In the genomic region with DNA sequence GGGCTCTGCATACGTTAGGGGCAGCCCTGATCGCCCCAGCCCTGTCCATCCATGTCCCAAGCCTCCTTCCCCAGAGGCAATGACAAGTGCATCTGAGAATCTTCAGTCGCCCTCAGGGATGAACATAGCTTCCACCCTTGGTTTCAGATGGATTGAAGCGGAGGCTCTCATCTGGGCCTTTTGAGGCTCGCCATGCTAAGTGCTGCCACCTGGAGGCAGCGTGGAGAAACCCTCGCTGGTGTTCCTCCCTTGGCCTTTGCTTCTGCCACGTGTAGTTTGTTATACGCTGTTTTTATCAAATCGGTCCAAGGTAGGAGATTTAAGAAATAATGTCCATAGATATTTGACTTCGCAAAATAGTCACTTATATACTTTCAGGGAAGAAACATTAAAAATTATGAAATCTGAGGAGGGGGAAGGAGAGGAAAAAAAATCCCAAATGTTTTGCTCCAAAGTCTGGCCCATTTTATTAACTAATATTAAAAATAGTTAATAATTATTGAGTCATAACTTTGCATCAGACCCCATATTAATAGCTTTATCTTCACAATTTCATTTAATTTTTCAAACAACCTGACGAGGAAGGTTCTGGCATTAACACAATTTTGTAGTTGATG, we compare ENCODE assay signal across 8 cellular contexts. TPM values are rescaled to one million over a fixed set of nuclear protein-coding genes. Genes with fewer than 3 reads are reported as not detected.
A peak's percentile ranks its signal among the peaks of the same experiment; 100 is the strongest.
DNase-seq lines count a peak whose midpoint lies in the region; ATAC-seq, FAIRE-seq and TF ChIP-seq lines count a peak whose summit lies in the region.

No MANE protein-coding gene starts in this region.

- H3K36me3 ChIP-seq in NT2/D1 (ENCODE audit: insufficient read depth, insufficient read length, low read length) (no peaks in the 10 kb centered on the region), neural cell (ENCODE audit: insufficient read depth, low read length) (no peaks in the 10 kb centered on the region)

- H3K4me2 ChIP-seq in neural cell (ENCODE audit: low read length) = no peak overlapping the region

- TF ChIP-seq RAD21 in neural cell (conservative IDR thresholded peaks at IDR 0.05) = peak; percentile 35

- DNase-seq in COLO668 (lab: John Stamatoyannopoulos, UW; ENCODE audit: unreplicated experiment) (peak; percentile 73), GM19239 (ENCODE audit: insufficient read length, low spot score) (peak; percentile 59), NT2/D1 (ENCODE audit: low read depth, low spot score) (peak; percentile 64), stromal cell of bone marrow (ENCODE audit: low read depth) (peak; percentile 48)
- DNase-seq in activated CD8-positive, alpha-beta memory T cell treated with anti-CD3 and anti-CD28 coated beads, Interleukin-2, amount 50 U/mL, for 48 hours = peak; percentile 80

- no peaks in the 10 kb centered on the region for H3K79me2 ChIP-seq in neural cell (replicated peaks; ENCODE audit: insufficient read depth, low read length)

- H3K4me3 ChIP-seq in NT2/D1 (ENCODE audit: insufficient read length, low read depth) = no peak overlapping the region
- H3K4me3 ChIP-seq in neural cell (ENCODE audit: low read length) = no peak overlapping the region

- H3K27me3 ChIP-seq in NT2/D1 (ENCODE audit: insufficient read depth, insufficient read length) (no peaks in the 10 kb centered on the region), neural cell (ENCODE audit: insufficient read depth, low read depth, low read length) (no peaks in the 10 kb centered on the region)

- H2AFZ ChIP-seq in neural cell (ENCODE audit: low read depth, low read length) = no peak overlapping the region

- TF ChIP-seq CTCF in neural cell (IDR thresholded peaks at IDR 0.05; ENCODE audit: poor library complexity, severe bottlenecking) = peak; percentile 58

- H3K9ac ChIP-seq in NT2/D1 (ENCODE audit: insufficient read length, low read depth) (no peak overlapping the region), neural cell (ENCODE audit: low read length) (no peak overlapping the region)

- peak; percentile 57 for FAIRE-seq in GM19239 (lab: Jason Lieb, UNC)

- H3K9me2 ChIP-seq in neural cell (ENCODE audit: insufficient read depth, low read length) = no peaks in the 10 kb centered on the region

- H3F3A ChIP-seq in neural cell (ENCODE audit: insufficient read depth, low read length, poor library complexity, severe bottlenecking) = no peaks in the 10 kb centered on the region

- TF ChIP-seq EP300 in neural cell (conservative IDR thresholded peaks at IDR 0.05; ENCODE audit: poor library complexity, severe bottlenecking) = no peak

- H3K4me1 ChIP-seq in NT2/D1 (ENCODE audit: insufficient read depth, insufficient read length) = peaks cover 3% of the 10 kb centered on the region

- ATAC-seq in HG03439 (IDR thresholded peaks at IDR 0.05; ENCODE audit: unreplicated experiment) (peak; percentile 78), esophagus mucosa (peak; percentile 74)

- H4K20me1 ChIP-seq in neural cell (ENCODE audit: insufficient read depth) = no peaks in the 10 kb centered on the region

- no peak overlapping the region for H3K27ac ChIP-seq in neural cell (ENCODE audit: low read length)

- no peaks in the 10 kb centered on the region for H3K9me3 ChIP-seq in NT2/D1 (ENCODE audit: insufficient read depth, low read length)
- no peaks in the 10 kb centered on the region for H3K9me3 ChIP-seq in neural cell (ENCODE audit: low read length)

TF ChIP-seq in neural cell, 6 proteins besides CTCF, POLR2A, EP300 and RAD21:
- TF ChIP-seq EZH2 (IDR thresholded peaks at IDR 0.05; ENCODE audit: borderline replicate concordance, insufficient read depth, low read length, poor library complexity, severe bottlenecking) (no peak), SMC3 (conservative IDR thresholded peaks at IDR 0.05; ENCODE audit: poor library complexity) (peak; percentile 44)

RNA-seq across cellular contexts. Expression of gene LRRC10, which starts 28.8 kb away (rescaled TPM):
- not detected for total RNA-seq in esophagus mucosa
- polyA plus RNA-seq in neural cell = not detected in 2 replicates
- polyA minus RNA-seq in neural cell = not detected in 2 replicates

RNA-seq across cellular contexts. Expression of gene CCT2, which starts 54.2 kb away (rescaled TPM):
- total RNA-seq in esophagus mucosa = 114 TPM
- polyA plus RNA-seq in neural cell = 414 and 458 TPM in 2 replicates
- 393 and 406 TPM in 2 replicates for polyA minus RNA-seq in neural cell

RNA-seq across cellular contexts. Expression of gene BEST3, which starts 59.6 kb away (rescaled TPM):
- total RNA-seq in esophagus mucosa = not detected
- polyA plus RNA-seq in neural cell = 0.88 TPM in 1 of 2 replicates, not detected in the other
- 0.23 TPM in 1 of 2 replicates, not detected in the other for polyA minus RNA-seq in neural cell
